Comparison of ENCODE assay signal across 9 cellular contexts in the genomic region with DNA sequence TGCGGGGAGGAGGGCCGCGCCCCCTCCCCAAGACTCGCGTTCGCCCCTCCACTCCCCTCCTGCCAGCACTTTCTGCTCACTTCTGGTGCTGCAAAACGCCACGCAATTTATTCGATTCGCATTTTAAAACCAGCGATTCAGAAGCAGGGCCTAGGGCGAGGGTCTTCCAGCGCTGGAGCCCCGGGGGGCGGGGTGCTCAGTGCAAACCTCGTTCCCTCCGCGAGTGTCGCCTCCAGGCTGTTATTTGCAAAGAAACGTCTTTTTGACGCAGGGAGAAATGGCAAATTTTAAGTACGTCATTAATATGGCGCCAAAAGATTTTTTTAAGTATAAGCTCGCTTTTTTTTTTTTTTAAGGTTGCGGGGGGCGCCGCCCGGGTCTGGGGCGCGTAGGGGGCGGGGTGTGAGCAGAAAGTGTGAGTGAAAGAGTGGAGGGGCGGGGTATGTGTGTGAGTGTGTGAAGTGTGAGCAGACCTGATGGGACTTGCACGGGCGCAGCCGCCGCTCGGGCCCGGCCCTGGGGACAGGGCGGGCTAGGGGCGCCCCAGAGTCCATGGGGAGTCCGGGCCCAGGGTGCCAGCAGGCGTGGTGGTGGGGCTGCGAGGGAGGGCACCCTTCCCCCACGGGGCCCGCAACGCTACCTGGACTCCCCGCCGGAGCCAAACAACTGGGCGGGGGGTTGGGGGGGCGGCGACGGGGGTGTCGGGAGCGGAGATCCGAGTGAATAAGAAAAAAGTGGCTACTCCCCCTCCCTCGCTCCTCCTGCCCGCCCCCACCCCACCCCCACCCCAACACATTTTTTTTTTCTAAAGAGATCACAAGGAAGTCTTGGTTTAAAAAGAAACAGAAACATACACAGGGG. TPM values are rescaled to one million over a fixed set of nuclear protein-coding genes. Genes with fewer than 3 reads are reported as not detected.
DNase-seq lines count a peak whose midpoint lies in the region; ATAC-seq, FAIRE-seq and TF ChIP-seq lines count a peak whose summit lies in the region.
"Had no signal": no experiment of that assay in that cellular context is flagged by ENCODE, and none has a peak within 500 bp of the region (broad histone marks: within the 10 kb centered on the region; RNA-seq: fewer than 3 reads in every experiment).

TSS of gene JADE2 (plus strand) at position 845 of the 861 bp plus-strand sequence. CDS start 10,188 bp downstream, outside the sequence.

- H3K27ac ChIP-seq in C4-2B: peak within 1 kb of the TSS; percentile 91
- H3K27ac ChIP-seq in pancreas: peak within 1 kb of the TSS; percentile 97 to 99 (median 98)
- H3K27ac ChIP-seq in thyroid gland: peak within 1 kb of the TSS; percentile 97 to 100 (median 98)

- H3K27me3 ChIP-seq in pancreas (no peaks in the 10 kb centered on the region), thyroid gland (no peaks in the 10 kb centered on the region)

- POLR2A ChIA-PET in activated naive CD8-positive, alpha-beta T cell treated with anti-CD3 and anti-CD28 coated beads, Interleukin-2, amount 10 ng/mL, durations not matched to agents 7 days and 5 days (lab: Charles Lee): interaction anchor here (0.6 to 6.5 kb wide), 34 partner anchors 8 to 1517 kb away, joined by 3 to 67 read pairs (median 4); partner anchors contain the start of genes CDKL3, CDKN2AIPNL, DDX46 and PCBD2

- H3K4me1 ChIP-seq in pancreas (peaks cover 22 to 45% (median 38%) of the 10 kb centered on the region in 3 donors), thyroid gland (peaks cover 25 to 29% of the 10 kb centered on the region in 2 donors)

- intact Hi-C loops in Right ventricle myocardium inferior (cut with DNase I) (loop anchor here (1.0 to 2.0 kb wide), 2 partner anchors 18 to 59 kb away; no protein-coding TSS in a partner anchor), pancreas (cut with DNase I) (loop anchor here in 2 of 3 donors (5.0 kb wide), 1 partner anchor 113 kb away; the partner anchor contains the start of gene CDKN2AIPNL (in 2 of the 2)), thyroid gland (cut with DNase I) (loop anchor here (2.0 to 10.0 kb wide), 4 partner anchors 52 to 156 kb away; partner anchors contain the start of gene CDKN2AIPNL)

- peak within 1 kb of the TSS; percentile 73 to 93 (median 82) for H3K4me3 ChIP-seq in pancreas
- peak within 1 kb of the TSS; percentile 45 to 87 (median 46) for H3K4me3 ChIP-seq in thyroid gland (replicated peaks in 1 of 3)

- H3K27me3 Mint-ChIP-seq in activated naive CD8-positive, alpha-beta T cell treated with anti-CD3 and anti-CD28 coated beads, Interleukin-2, amount 10 ng/mL, durations not matched to agents 7 days and 5 days: peaks cover 14% of the 10 kb centered on the region

- H3K36me3 ChIP-seq in pancreas (no peaks in the 10 kb centered on the region), thyroid gland (no peaks in the 10 kb centered on the region)

- peaks cover 25% of the 10 kb centered on the region for H3K4me1 Mint-ChIP-seq in activated naive CD8-positive, alpha-beta T cell treated with anti-CD3 and anti-CD28 coated beads, Interleukin-2, amount 10 ng/mL, durations not matched to agents 7 days and 5 days

- TF ChIP-seq CTCF in C4-2B (conservative IDR thresholded peaks at IDR 0.05) (no peak), pancreas (IDR thresholded peaks at IDR 0.05) (no peak), thyroid gland (IDR thresholded peaks at IDR 0.05) (no peak)

- peak; percentile 48 to 62 for TF ChIP-seq POLR2A in thyroid gland (IDR thresholded peaks at IDR 0.05)

- WGBS in pancreas, 2 donors: 0% methylated on average over 46 to 56 of the region's 57 CpGs
- WGBS in thyroid gland, 2 donors: 1% methylated on average over 40 to 43 of the region's 57 CpGs

- H3K4me3 Mint-ChIP-seq in activated naive CD8-positive, alpha-beta T cell treated with anti-CD3 and anti-CD28 coated beads, Interleukin-2, amount 10 ng/mL, durations not matched to agents 7 days and 5 days: peak within 1 kb of the TSS; percentile 97

- H3K9me3 ChIP-seq in pancreas (no peaks in the 10 kb centered on the region), thyroid gland (no peaks in the 10 kb centered on the region)

- ATAC-seq in GM19351 (IDR thresholded peaks at IDR 0.05; ENCODE audit: unreplicated experiment) (peak; percentile 28), Right ventricle myocardium inferior (peak; percentile 51), pancreas (peak; percentile 40 to 54 (median 48))
- peak; percentile 53 for ATAC-seq in activated naive CD8-positive, alpha-beta T cell treated with anti-CD3 and anti-CD28 coated beads, Interleukin-2, amount 10 ng/mL, durations not matched to agents 7 days and 5 days (ENCODE audit: low read depth)

- peak within 1 kb of the TSS; percentile 97 for H3K27ac Mint-ChIP-seq in activated naive CD8-positive, alpha-beta T cell treated with anti-CD3 and anti-CD28 coated beads, Interleukin-2, amount 10 ng/mL, durations not matched to agents 7 days and 5 days

- H3K9me3 Mint-ChIP-seq in activated naive CD8-positive, alpha-beta T cell treated with anti-CD3 and anti-CD28 coated beads, Interleukin-2, amount 10 ng/mL, durations not matched to agents 7 days and 5 days: no peaks in the 10 kb centered on the region

- DNase-seq in HuH-7.5 (ENCODE audit: low spot score) (peak; percentile 64), SW480 (ENCODE audit: low spot score) (peak; percentile 86), Right ventricle myocardium inferior (ENCODE audit: missing footprints) (peak; percentile 87), pancreas (peak; percentile 77 to 91 (median 82)), thyroid gland (peak; percentile 80 to 84)
- DNase-seq in activated naive CD8-positive, alpha-beta T cell treated with anti-CD3 and anti-CD28 coated beads, Interleukin-2, amount 10 ng/mL, durations not matched to agents 7 days and 5 days: peak; percentile 82

- H3K36me3 Mint-ChIP-seq in activated naive CD8-positive, alpha-beta T cell treated with anti-CD3 and anti-CD28 coated beads, Interleukin-2, amount 10 ng/mL, durations not matched to agents 7 days and 5 days: peaks cover 1% of the 10 kb centered on the region

- FAIRE-seq in pancreas (lab: Jason Lieb, UNC): no peak
- FAIRE-seq: colon had no signal

RNA-seq across cellular contexts. Expression of gene JADE2, which starts in this region (rescaled TPM):
- 100 to 1,000 TPM; 142 to 161 TPM for total RNA-seq in activated naive CD8-positive, alpha-beta T cell treated with anti-CD3 and anti-CD28 coated beads, Interleukin-2, amount 10 ng/mL, durations not matched to agents 7 days and 5 days
- 24.6 TPM for total RNA-seq in Right ventricle myocardium inferior
- total RNA-seq in pancreas: 10 to 100 TPM; 25.7 to 42.7 (median 27.4) TPM
- 10 to 100 TPM in 1 of 2 donors, 1 to 10 TPM in 1; 9.6 to 12.6 TPM for polyA plus RNA-seq in pancreas
- 100 to 1,000 TPM in 1 of 4 donors, 10 to 100 TPM in 3; 51.7 to 116 (median 76.6) TPM for total RNA-seq in thyroid gland

Comparison
In these comparisons a context has a peak if more than half of its experiments do, and no peak if none do; other contexts are left out.
1. Peak in every context shown above with its lines: DNase-seq, ATAC-seq, H3K4me3 ChIP-seq and H3K27ac ChIP-seq.